7 cellular contexts compared by ENCODE assay signal in genomic region chr21:40757366-40757765, GRCh38.
"Had no signal": no experiment of that assay in that cellular context is flagged by ENCODE, and none has a peak within 500 bp of the region (broad histone marks: within the 10 kb centered on the region; RNA-seq: fewer than 3 reads in every experiment).

No MANE protein-coding gene starts in this region.

- H3K4me3 Mint-ChIP-seq: IgD-negative memory B cell had no signal

- H3K27ac ChIP-seq: HL-60 had no signal

- ATAC-seq: HepG2, K562 had no signal

- H3K27me3 Mint-ChIP-seq: IgD-negative memory B cell had no signal

- H3K36me3 Mint-ChIP-seq: IgD-negative memory B cell had no signal

- H3K4me1 Mint-ChIP-seq: IgD-negative memory B cell had no signal

- H3K4me3 ChIP-seq: K562 had no signal

- DNase-seq: IMR-90, KBM-7, KG1 had no signal

- H3K27ac Mint-ChIP-seq: IgD-negative memory B cell had no signal
